1 cellular context compared by ENCODE assay signal in genomic region chr10:77291596-77292505, GRCh38.
TF ChIP-seq lines count a peak whose summit lies in the region.

No MANE protein-coding gene starts in this region.

TF ChIP-seq in IMR-90, 13 proteins besides CTCF, POLR2A, EP300 and RAD21 (continued from another document):
- no peak for TF ChIP-seq MAFK (IDR thresholded peaks at IDR 0.05; ENCODE audit: low read depth, low read length)
